In the genomic region with DNA sequence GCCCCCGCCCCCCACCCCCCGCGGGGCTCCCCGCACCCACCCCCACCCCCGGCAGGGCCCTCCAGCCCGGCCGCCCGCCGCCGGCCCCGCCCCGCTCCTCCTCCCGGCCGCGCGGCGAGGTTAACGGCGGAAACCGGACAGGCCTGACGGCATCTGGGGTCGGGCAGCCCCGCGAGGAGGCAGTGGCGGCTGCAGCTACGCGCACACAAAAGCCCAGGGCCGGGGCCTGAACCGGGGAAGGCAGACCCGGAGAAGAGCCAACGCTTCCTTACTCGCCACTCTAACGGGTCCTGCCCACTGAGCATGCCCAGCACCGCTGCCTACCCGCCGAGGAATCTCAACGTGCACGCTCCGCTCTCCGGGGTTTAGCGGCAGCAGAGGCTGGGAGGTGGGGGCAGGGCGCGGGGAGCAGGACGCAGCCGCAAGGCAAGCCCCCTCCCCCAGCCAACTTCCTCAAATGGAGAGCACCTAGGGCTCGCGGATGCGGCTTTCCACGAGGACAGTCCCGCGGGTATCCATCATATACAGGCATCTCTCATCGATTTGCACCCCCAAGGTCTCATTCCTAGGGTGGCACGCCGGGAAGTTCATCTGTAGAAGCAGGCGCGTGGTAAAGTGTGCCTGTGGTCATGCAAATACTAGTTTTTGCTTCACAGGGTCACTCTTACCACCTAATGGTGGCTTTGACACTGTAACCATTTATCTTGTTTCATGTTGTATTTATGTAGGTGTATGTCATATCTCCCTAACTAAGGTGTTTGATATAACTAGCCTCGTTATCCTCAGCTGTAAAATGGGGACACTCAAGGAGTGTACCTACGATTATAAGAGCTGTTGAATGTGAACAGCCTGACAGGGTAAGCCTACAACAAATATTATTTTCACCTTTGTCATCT, we compare ENCODE assay signal across 1 cellular context.
TF ChIP-seq lines count a peak whose summit lies in the region.

A gene (minus strand): TSS at position 339 of the 896 bp plus-strand sequence. CDS start 761 bp downstream, outside the sequence.

TF ChIP-seq in K562, 482 proteins besides CTCF, POLR2A, EP300 and RAD21 (continued from another document and continues in another):
- TF ChIP-seq, protein P1, sequence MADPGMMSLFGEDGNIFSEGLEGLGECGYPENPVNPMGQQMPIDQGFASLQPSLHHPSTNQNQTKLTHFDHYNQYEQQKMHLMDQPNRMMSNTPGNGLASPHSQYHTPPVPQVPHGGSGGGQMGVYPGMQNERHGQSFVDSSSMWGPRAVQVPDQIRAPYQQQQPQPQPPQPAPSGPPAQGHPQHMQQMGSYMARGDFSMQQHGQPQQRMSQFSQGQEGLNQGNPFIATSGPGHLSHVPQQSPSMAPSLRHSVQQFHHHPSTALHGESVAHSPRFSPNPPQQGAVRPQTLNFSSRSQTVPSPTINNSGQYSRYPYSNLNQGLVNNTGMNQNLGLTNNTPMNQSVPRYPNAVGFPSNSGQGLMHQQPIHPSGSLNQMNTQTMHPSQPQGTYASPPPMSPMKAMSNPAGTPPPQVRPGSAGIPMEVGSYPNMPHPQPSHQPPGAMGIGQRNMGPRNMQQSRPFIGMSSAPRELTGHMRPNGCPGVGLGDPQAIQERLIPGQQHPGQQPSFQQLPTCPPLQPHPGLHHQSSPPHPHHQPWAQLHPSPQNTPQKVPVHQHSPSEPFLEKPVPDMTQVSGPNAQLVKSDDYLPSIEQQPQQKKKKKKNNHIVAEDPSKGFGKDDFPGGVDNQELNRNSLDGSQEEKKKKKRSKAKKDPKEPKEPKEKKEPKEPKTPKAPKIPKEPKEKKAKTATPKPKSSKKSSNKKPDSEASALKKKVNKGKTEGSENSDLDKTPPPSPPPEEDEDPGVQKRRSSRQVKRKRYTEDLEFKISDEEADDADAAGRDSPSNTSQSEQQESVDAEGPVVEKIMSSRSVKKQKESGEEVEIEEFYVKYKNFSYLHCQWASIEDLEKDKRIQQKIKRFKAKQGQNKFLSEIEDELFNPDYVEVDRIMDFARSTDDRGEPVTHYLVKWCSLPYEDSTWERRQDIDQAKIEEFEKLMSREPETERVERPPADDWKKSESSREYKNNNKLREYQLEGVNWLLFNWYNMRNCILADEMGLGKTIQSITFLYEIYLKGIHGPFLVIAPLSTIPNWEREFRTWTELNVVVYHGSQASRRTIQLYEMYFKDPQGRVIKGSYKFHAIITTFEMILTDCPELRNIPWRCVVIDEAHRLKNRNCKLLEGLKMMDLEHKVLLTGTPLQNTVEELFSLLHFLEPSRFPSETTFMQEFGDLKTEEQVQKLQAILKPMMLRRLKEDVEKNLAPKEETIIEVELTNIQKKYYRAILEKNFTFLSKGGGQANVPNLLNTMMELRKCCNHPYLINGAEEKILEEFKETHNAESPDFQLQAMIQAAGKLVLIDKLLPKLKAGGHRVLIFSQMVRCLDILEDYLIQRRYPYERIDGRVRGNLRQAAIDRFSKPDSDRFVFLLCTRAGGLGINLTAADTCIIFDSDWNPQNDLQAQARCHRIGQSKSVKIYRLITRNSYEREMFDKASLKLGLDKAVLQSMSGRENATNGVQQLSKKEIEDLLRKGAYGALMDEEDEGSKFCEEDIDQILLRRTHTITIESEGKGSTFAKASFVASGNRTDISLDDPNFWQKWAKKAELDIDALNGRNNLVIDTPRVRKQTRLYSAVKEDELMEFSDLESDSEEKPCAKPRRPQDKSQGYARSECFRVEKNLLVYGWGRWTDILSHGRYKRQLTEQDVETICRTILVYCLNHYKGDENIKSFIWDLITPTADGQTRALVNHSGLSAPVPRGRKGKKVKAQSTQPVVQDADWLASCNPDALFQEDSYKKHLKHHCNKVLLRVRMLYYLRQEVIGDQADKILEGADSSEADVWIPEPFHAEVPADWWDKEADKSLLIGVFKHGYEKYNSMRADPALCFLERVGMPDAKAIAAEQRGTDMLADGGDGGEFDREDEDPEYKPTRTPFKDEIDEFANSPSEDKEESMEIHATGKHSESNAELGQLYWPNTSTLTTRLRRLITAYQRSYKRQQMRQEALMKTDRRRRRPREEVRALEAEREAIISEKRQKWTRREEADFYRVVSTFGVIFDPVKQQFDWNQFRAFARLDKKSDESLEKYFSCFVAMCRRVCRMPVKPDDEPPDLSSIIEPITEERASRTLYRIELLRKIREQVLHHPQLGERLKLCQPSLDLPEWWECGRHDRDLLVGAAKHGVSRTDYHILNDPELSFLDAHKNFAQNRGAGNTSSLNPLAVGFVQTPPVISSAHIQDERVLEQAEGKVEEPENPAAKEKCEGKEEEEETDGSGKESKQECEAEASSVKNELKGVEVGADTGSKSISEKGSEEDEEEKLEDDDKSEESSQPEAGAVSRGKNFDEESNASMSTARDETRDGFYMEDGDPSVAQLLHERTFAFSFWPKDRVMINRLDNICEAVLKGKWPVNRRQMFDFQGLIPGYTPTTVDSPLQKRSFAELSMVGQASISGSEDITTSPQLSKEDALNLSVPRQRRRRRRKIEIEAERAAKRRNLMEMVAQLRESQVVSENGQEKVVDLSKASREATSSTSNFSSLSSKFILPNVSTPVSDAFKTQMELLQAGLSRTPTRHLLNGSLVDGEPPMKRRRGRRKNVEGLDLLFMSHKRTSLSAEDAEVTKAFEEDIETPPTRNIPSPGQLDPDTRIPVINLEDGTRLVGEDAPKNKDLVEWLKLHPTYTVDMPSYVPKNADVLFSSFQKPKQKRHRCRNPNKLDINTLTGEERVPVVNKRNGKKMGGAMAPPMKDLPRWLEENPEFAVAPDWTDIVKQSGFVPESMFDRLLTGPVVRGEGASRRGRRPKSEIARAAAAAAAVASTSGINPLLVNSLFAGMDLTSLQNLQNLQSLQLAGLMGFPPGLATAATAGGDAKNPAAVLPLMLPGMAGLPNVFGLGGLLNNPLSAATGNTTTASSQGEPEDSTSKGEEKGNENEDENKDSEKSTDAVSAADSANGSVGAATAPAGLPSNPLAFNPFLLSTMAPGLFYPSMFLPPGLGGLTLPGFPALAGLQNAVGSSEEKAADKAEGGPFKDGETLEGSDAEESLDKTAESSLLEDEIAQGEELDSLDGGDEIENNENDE (IDR thresholded peaks at IDR 0.05; ENCODE audit: low read depth, low read length): no peak
- no peak for TF ChIP-seq ZNF75A (CRISPR knock-in tag; IDR thresholded peaks at IDR 0.05)
- TF ChIP-seq XRCC4 (IDR thresholded peaks at IDR 0.05; ENCODE audit: extremely low read depth, insufficient read depth, insufficient read length): no peak
- TF ChIP-seq HMG20B (CRISPR knock-in tag; IDR thresholded peaks at IDR 0.05): no peak
- TF ChIP-seq ZNF584 (CRISPR knock-in tag; IDR thresholded peaks at IDR 0.05; ENCODE audit: low read depth): 0 out of 2 replicates have a peak, but pooled peaks have one; percentile 29
- TF ChIP-seq KAT7 (CRISPR knock-in tag; IDR thresholded peaks at IDR 0.05; ENCODE audit: borderline replicate concordance): peak; percentile 90; the same call in 1 of the 2 replicates
- peak; percentile 74 for TF ChIP-seq POLR2H (tag; IDR thresholded peaks at IDR 0.05; ENCODE audit: low read depth)
- TF ChIP-seq, protein P2, sequence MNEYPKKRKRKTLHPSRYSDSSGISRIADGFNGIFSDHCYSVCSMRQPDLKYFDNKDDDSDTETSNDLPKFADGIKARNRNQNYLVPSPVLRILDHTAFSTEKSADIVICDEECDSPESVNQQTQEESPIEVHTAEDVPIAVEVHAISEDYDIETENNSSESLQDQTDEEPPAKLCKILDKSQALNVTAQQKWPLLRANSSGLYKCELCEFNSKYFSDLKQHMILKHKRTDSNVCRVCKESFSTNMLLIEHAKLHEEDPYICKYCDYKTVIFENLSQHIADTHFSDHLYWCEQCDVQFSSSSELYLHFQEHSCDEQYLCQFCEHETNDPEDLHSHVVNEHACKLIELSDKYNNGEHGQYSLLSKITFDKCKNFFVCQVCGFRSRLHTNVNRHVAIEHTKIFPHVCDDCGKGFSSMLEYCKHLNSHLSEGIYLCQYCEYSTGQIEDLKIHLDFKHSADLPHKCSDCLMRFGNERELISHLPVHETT (CRISPR knock-in tag; conservative IDR thresholded peaks at IDR 0.05 in 1 of 2, IDR thresholded peaks at IDR 0.05 in 1 of 2): peak in 1 of 2 experiments; percentile 95; a peak in 2 of 4 replicates
- TF ChIP-seq ARNT (IDR thresholded peaks at IDR 0.05): peak; percentile 77 to 94
- peak in 1 of 2 experiments; percentile 93; a peak in 2 of 4 replicates for TF ChIP-seq KDM4B (IDR thresholded peaks at IDR 0.05; ENCODE audit: borderline replicate concordance in 2 of 2, low read depth in 1 of 2)
- TF ChIP-seq CBX3 (IDR thresholded peaks at IDR 0.05; ENCODE audit: borderline replicate concordance in 1 of 2, low read length in 2 of 2): peak in 1 of 2 experiments; percentile 40; a peak in 2 of 3 replicates
- peak; percentile 57; the same call in 1 of the 2 replicates for TF ChIP-seq NR2C1 (IDR thresholded peaks at IDR 0.05)
- TF ChIP-seq NR2C1 (tag; IDR thresholded peaks at IDR 0.05): 0 out of 2 replicates have a peak, but pooled peaks have one; percentile 37
- TF ChIP-seq, protein P3, sequence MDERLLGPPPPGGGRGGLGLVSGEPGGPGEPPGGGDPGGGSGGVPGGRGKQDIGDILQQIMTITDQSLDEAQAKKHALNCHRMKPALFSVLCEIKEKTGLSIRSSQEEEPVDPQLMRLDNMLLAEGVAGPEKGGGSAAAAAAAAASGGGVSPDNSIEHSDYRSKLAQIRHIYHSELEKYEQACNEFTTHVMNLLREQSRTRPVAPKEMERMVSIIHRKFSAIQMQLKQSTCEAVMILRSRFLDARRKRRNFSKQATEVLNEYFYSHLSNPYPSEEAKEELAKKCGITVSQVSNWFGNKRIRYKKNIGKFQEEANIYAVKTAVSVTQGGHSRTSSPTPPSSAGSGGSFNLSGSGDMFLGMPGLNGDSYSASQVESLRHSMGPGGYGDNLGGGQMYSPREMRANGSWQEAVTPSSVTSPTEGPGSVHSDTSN (CRISPR knock-in tag; IDR thresholded peaks at IDR 0.05; ENCODE audit: low read depth): no peak
- TF ChIP-seq, protein P3 (tag; conservative IDR thresholded peaks at IDR 0.05; ENCODE audit: low read depth): peak; percentile 62
- TF ChIP-seq NCOA4 (IDR thresholded peaks at IDR 0.05; ENCODE audit: partially characterized antibody): no peak
- TF ChIP-seq ZNF274 (IDR thresholded peaks at IDR 0.05; ENCODE audit: borderline replicate concordance, low read depth, low read length): no peak
- TF ChIP-seq ATF1 (CRISPR knock-in tag; IDR thresholded peaks at IDR 0.05): peak; percentile 50
- peak; percentile 92 for TF ChIP-seq ATF1 (tag; IDR thresholded peaks at IDR 0.05)
- no peak for TF ChIP-seq NFIX (CRISPR knock-in tag; IDR thresholded peaks at IDR 0.05; ENCODE audit: low read depth)
- peak; percentile 79 for TF ChIP-seq RBBP5 (IDR thresholded peaks at IDR 0.05; ENCODE audit: borderline replicate concordance, insufficient read depth, low read length, poor library complexity, severe bottlenecking)
- peak; percentile 89; the same call in 1 of the 2 replicates for TF ChIP-seq DNMT1 (IDR thresholded peaks at IDR 0.05)
- TF ChIP-seq RAD51 (IDR thresholded peaks at IDR 0.05; ENCODE audit: borderline replicate concordance, low read depth): peak; percentile 42; the same call in 1 of the 2 replicates
- TF ChIP-seq ZKSCAN1 (IDR thresholded peaks at IDR 0.05; ENCODE audit: low read depth, low read length): 0 out of 2 replicates have a peak, but pooled peaks have one; percentile 42
- TF ChIP-seq U2AF1 (optimal IDR thresholded peaks at IDR 0.05; ENCODE audit: low read depth, low read length): peak; percentile 66
- TF ChIP-seq HMGN3 (IDR thresholded peaks at IDR 0.05; ENCODE audit: borderline replicate concordance, extremely low read depth, insufficient read length, low read depth, low read length): peak; percentile 86
- TF ChIP-seq, protein P4, sequence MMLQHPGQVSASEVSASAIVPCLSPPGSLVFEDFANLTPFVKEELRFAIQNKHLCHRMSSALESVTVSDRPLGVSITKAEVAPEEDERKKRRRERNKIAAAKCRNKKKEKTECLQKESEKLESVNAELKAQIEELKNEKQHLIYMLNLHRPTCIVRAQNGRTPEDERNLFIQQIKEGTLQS (IDR thresholded peaks at IDR 0.05): peak; percentile 74
- TF ChIP-seq, protein P4 (CRISPR knock-in tag; conservative IDR thresholded peaks at IDR 0.05): no peak
- TF ChIP-seq ATF7 (IDR thresholded peaks at IDR 0.05): peak; percentile 90
- TF ChIP-seq ERF (CRISPR knock-in tag; IDR thresholded peaks at IDR 0.05): peak; percentile 86; the same call in 1 of the 2 replicates
- peak; percentile 89; the same call in 1 of the 2 replicates for TF ChIP-seq GATAD2A (IDR thresholded peaks at IDR 0.05)
- no peak for TF ChIP-seq PTTG1 (tag; IDR thresholded peaks at IDR 0.05; ENCODE audit: low read depth)
- TF ChIP-seq ZNF644 (tag; IDR thresholded peaks at IDR 0.05; ENCODE audit: low read depth): 0 out of 2 replicates have a peak, but pooled peaks have one; percentile 47
- TF ChIP-seq RBM25 (IDR thresholded peaks at IDR 0.05; ENCODE audit: low read depth, low read length, severe bottlenecking): peak; percentile 85
- peak; percentile 43; the same call in 1 of the 2 replicates for TF ChIP-seq ZNF589 (CRISPR knock-in tag; IDR thresholded peaks at IDR 0.05; ENCODE audit: low read depth)
- TF ChIP-seq ZSCAN29 (IDR thresholded peaks at IDR 0.05): peak; percentile 95
- no peak for TF ChIP-seq PRMT5 (CRISPR knock-in tag; IDR thresholded peaks at IDR 0.05)
- TF ChIP-seq ZBTB1 (CRISPR knock-in tag; IDR thresholded peaks at IDR 0.05; ENCODE audit: borderline replicate concordance, low read depth): peak; percentile 56; the same call in 1 of the 2 replicates
- TF ChIP-seq NFE2L1 (tag; IDR thresholded peaks at IDR 0.05; ENCODE audit: borderline replicate concordance, low read depth): no peak
- TF ChIP-seq, protein P5, sequence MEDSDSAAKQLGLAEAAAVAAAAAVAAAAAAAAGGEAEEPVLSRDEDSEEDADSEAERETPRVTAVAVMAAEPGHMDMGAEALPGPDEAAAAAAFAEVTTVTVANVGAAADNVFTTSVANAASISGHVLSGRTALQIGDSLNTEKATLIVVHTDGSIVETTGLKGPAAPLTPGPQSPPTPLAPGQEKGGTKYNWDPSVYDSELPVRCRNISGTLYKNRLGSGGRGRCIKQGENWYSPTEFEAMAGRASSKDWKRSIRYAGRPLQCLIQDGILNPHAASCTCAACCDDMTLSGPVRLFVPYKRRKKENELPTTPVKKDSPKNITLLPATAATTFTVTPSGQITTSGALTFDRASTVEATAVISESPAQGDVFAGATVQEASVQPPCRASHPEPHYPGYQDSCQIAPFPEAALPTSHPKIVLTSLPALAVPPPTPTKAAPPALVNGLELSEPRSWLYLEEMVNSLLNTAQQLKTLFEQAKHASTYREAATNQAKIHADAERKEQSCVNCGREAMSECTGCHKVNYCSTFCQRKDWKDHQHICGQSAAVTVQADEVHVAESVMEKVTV (CRISPR knock-in tag; IDR thresholded peaks at IDR 0.05): 0 out of 2 replicates have a peak, but pooled peaks have one; percentile 29
- peak; percentile 81 for TF ChIP-seq FOXP1 (CRISPR knock-in tag; IDR thresholded peaks at IDR 0.05)
- no peak for TF ChIP-seq STAT5B (CRISPR knock-in tag; IDR thresholded peaks at IDR 0.05)
- peak; percentile 62 for TF ChIP-seq NFIC (IDR thresholded peaks at IDR 0.05)
- TF ChIP-seq MBD2 (IDR thresholded peaks at IDR 0.05; ENCODE audit: borderline replicate concordance, low read depth): peak; percentile 60; the same call in 1 of the 2 replicates
